8 cellular contexts compared by ENCODE assay signal in genomic region chr6:106512048-106512957, GRCh38.
DNase-seq lines count a peak whose midpoint lies in the region; TF ChIP-seq lines count a peak whose summit lies in the region.

No MANE protein-coding gene starts in this region.

- DNase-seq in GM13976 (ENCODE audit: low spot score) = peak; percentile 84
- peak; percentile 39 for DNase-seq in MV-4-11 (lab: John Stamatoyannopoulos, UW)
- peak; percentile 76 for DNase-seq in activated CD4-positive, alpha-beta T cell treated with anti-CD3 and anti-CD28 coated beads, Interleukin-2, amount 50 U/mL, for 1 hour
- peak; percentile 59 to 74 (median 68) for DNase-seq in effector memory CD4-positive, alpha-beta T cell
- peak; percentile 48 to 60 for DNase-seq in stimulated activated CD8-positive, alpha-beta memory T cell treated with anti-CD3 and anti-CD28 coated beads, Interleukin-4, amount 100 ng/mL, for 4 hours (ENCODE audit: low read depth in 2 of 2, low spot score in 1 of 2)
- no peak for DNase-seq in dedifferentiated amniotic fluid mesenchymal stem cell (ENCODE audit: extremely low spot score)

- in situ Hi-C loops in GM13976 (cut with MboI; ENCODE audit: low sequenced_read_pairs, unreplicated experiment) = no loop called here

- no peaks in the 10 kb centered on the region for H3K9me3 ChIP-seq in HEK293 (ENCODE audit: control insufficient read depth, insufficient read depth, low read depth, low read length)
- no peaks in the 10 kb centered on the region for H3K9me3 ChIP-seq in effector memory CD4-positive, alpha-beta T cell (ENCODE audit: control insufficient read depth, low read length)
- no peaks in the 10 kb centered on the region for H3K9me3 ChIP-seq in mesodermal cell (ENCODE audit: control insufficient read depth, low read length)

- H3K36me3 ChIP-seq in HEK293 (ENCODE audit: control insufficient read depth in 2 of 2, insufficient read depth in 1 of 2, low read length in 2 of 2) (no peaks in the 10 kb centered on the region), mesodermal cell (ENCODE audit: control insufficient read depth, insufficient read depth, low read length) (no peaks in the 10 kb centered on the region)
- no peaks in the 10 kb centered on the region for H3K36me3 ChIP-seq in effector memory CD4-positive, alpha-beta T cell (ENCODE audit: control insufficient read depth, insufficient read depth, low read length)

- H3K27me3 ChIP-seq in effector memory CD4-positive, alpha-beta T cell (replicated peaks; ENCODE audit: control insufficient read depth, insufficient read depth, low read length, poor library complexity, severe bottlenecking) = no peaks in the 10 kb centered on the region

- WGBS in mesodermal cell (ENCODE audit: insufficient coverage in 2 of 2), 2 experiments = 2% methylated on average over 80 to 82 of the region's 90 CpGs

- no peaks in the 10 kb centered on the region for H3K4me1 ChIP-seq in HEK293 (ENCODE audit: control insufficient read depth, insufficient read depth, low read length)
- peaks cover 26% of the 10 kb centered on the region for H3K4me1 ChIP-seq in effector memory CD4-positive, alpha-beta T cell (ENCODE audit: control insufficient read depth, insufficient read depth, low read length, poor library complexity, severe bottlenecking)
- peaks cover 5% of the 10 kb centered on the region for H3K4me1 ChIP-seq in mesodermal cell (ENCODE audit: control insufficient read depth, insufficient read depth, low read length, poor library complexity, severe bottlenecking)

- CTCF ChIA-PET in HEK293 (lab: Yijun Ruan, JAX) = interaction anchor here (0.6 to 2.5 kb wide), 11 partner anchors 10 to 173 kb away, joined by 3 to 13 read pairs (median 4); partner anchors contain the start of gene CRYBG1

- H3K4me3 ChIP-seq in HEK293 (ENCODE audit: low read depth, low read length) (peak overlapping the region; percentile 54), mesodermal cell (ENCODE audit: extremely low read depth, insufficient read depth, low read length, poor library complexity, severe bottlenecking) (peak overlapping the region; percentile 30)
- peak overlapping the region; percentile 88 for H3K4me3 ChIP-seq in effector memory CD4-positive, alpha-beta T cell (ENCODE audit: insufficient read depth, low read depth, low read length, poor library complexity, severe bottlenecking)

- H3K27ac ChIP-seq in HEK293 (ENCODE audit: extremely low read depth, low read depth, low read length) = no peak overlapping the region; the same call in 1 of the 2 replicates
- peak overlapping the region; percentile 91 for H3K27ac ChIP-seq in effector memory CD4-positive, alpha-beta T cell (ENCODE audit: insufficient read depth, low read length, poor library complexity, severe bottlenecking)
- no peak overlapping the region for H3K27ac ChIP-seq in mesodermal cell (ENCODE audit: low read depth, low read length, severe bottlenecking)

- POLR2A ChIA-PET in HEK293 (lab: Yijun Ruan, JAX) = interaction anchor here (1.0 to 1.5 kb wide), 2 partner anchors 11 to 12 kb away, joined by 3 to 4 read pairs; no protein-coding TSS in a partner anchor

- TF ChIP-seq CTCF in GM13976 (IDR thresholded peaks at IDR 0.05; ENCODE audit: borderline replicate concordance, control extremely low read depth, extremely low read depth, insufficient read depth, missing control alignments) (peak; percentile 63), HEK293 (tag by site-specific recombination; IDR thresholded peaks at IDR 0.05) (no peak)

TF ChIP-seq in HEK293, 187 proteins besides CTCF, POLR2A, EP300 and RAD21:
- TF ChIP-seq PBX3 (CRISPR knock-in tag; IDR thresholded peaks at IDR 0.05) (0 out of 2 replicates have a peak, but pooled peaks have one; percentile 39), ZNF600 (tag by site-specific recombination; IDR thresholded peaks at IDR 0.05) (no peak), ZNF16 (tag by site-specific recombination; IDR thresholded peaks at IDR 0.05; ENCODE audit: low read depth) (no peak), KLF9 (tag by site-specific recombination; IDR thresholded peaks at IDR 0.05; ENCODE audit: low read depth) (peak; percentile 81), ZBTB8A (tag by site-specific recombination; IDR thresholded peaks at IDR 0.05) (peak; percentile 63), ZBTB20 (tag by site-specific recombination; IDR thresholded peaks at IDR 0.05) (peak; percentile 37; the same call in 1 of the 2 replicates), ZNF202 (tag by site-specific recombination; IDR thresholded peaks at IDR 0.05; ENCODE audit: borderline replicate concordance) (0 out of 2 replicates have a peak, but pooled peaks have one; percentile 4), ZBTB6 (tag by site-specific recombination; IDR thresholded peaks at IDR 0.05) (no peak), ZNF76 (tag by site-specific recombination; IDR thresholded peaks at IDR 0.05; ENCODE audit: borderline replicate concordance, low read depth) (0 out of 2 replicates have a peak, but pooled peaks have one; percentile 3), ZNF530 (tag by site-specific recombination; IDR thresholded peaks at IDR 0.05; ENCODE audit: low read depth) (no peak), ZNF335 (tag by site-specific recombination; conservative IDR thresholded peaks at IDR 0.05) (peak; percentile 82), ZBTB26 (tag by site-specific recombination; optimal IDR thresholded peaks at IDR 0.05) (peak; percentile 11)

Comparison
In these comparisons a context has a peak if more than half of its experiments do, and no peak if none do; other contexts are left out.
1. H3K4me3 ChIP-seq: peak in every context shown above with its lines; median percentile 88 in effector memory CD4-positive, alpha-beta T cell; 54 in HEK293; 30 in mesodermal cell.